ENCODE assay signal across 17 cellular contexts in genomic region chr13:20729633-20730585, GRCh38. TPM values are rescaled to one million over a fixed set of nuclear protein-coding genes. Genes with fewer than 3 reads are reported as not detected.
DNase-seq lines count a peak whose midpoint lies in the region; FAIRE-seq and TF ChIP-seq lines count a peak whose summit lies in the region.
"Had no signal": no experiment of that assay in that cellular context is flagged by ENCODE, and none has a peak within 500 bp of the region (broad histone marks: within the 10 kb centered on the region; RNA-seq: fewer than 3 reads in every experiment).

No MANE protein-coding gene starts in this region.

- H3K4me1 Mint-ChIP-seq in nephron (peaks cover 25% of the 10 kb centered on the region), HFFc6 (ENCODE audit: low read depth) (no peaks in the 10 kb centered on the region)

- no peak overlapping the region for H3K18ac ChIP-seq in H1 (ENCODE audit: extremely low read depth, low read length)

- H2BK12ac ChIP-seq in H1 (ENCODE audit: low read depth, low read length): no peak overlapping the region

- no peak overlapping the region for H2BK15ac ChIP-seq in H1 (ENCODE audit: low read length)

- H3K23me2 ChIP-seq in H1 (ENCODE audit: low read depth, low read length): no peaks in the 10 kb centered on the region

- no peak for TF ChIP-seq EP300 in H1 (IDR thresholded peaks at IDR 0.05; ENCODE audit: borderline replicate concordance in 1 of 2, low read depth in 2 of 2, low read length in 2 of 2)

- no peak for TF ChIP-seq POLR2A in H1 (IDR thresholded peaks at IDR 0.05; ENCODE audit: control extremely low read depth in 1 of 2, low read depth in 2 of 2, low read length in 2 of 2)

- no peaks in the 10 kb centered on the region for H3K79me2 ChIP-seq in H1 (ENCODE audit: control insufficient read depth in 1 of 2, insufficient read depth in 2 of 2, low read length in 2 of 2)

- no peak overlapping the region for H2AK5ac ChIP-seq in H1 (ENCODE audit: low read depth, low read length)

- no peaks in the 10 kb centered on the region for H3K4me1 ChIP-seq in H1 (replicated peaks in 1 of 4; ENCODE audit: control insufficient read depth in 3 of 4, insufficient read depth in 4 of 4, low read length in 3 of 4)
- H3K4me1 ChIP-seq: A549, Caco-2 had no signal

- POLR2A ChIA-PET in H1 (lab: Charles Lee; ENCODE audit: partially characterized antibody): no interaction called here

- no peak for TF ChIP-seq CTCF in H1 (IDR thresholded peaks at IDR 0.05; ENCODE audit: control extremely low read depth in 1 of 3, insufficient read depth in 1 of 3, low read depth in 1 of 3, low read length in 3 of 3)
- TF ChIP-seq CTCF in nephron (IDR thresholded peaks at IDR 0.05; ENCODE audit: unreplicated experiment in 3 of 3): no peak
- no peak for TF ChIP-seq CTCF in foreskin fibroblast (IDR thresholded peaks at IDR 0.05; ENCODE audit: low read depth, low read length)
- TF ChIP-seq CTCF in HFFc6 (IDR thresholded peaks at IDR 0.05): no peak

- peaks cover 2% of the 10 kb centered on the region for H3K9me3 Mint-ChIP-seq in nephron
- no peaks in the 10 kb centered on the region for H3K9me3 Mint-ChIP-seq in HFFc6
- H3K9me3 Mint-ChIP-seq: CD4-positive, alpha-beta T cell had no signal

- H3K4ac ChIP-seq in H1 (replicated peaks; ENCODE audit: insufficient read length, low read depth, low read length): no peak overlapping the region

- no peaks in the 10 kb centered on the region for H3K27me3 ChIP-seq in H1 (replicated peaks in 1 of 4; ENCODE audit: control insufficient read depth in 3 of 4, extremely low read depth in 1 of 4, insufficient read depth in 3 of 4, low read length in 3 of 4)

- no peak overlapping the region for H3K14ac ChIP-seq in H1 (ENCODE audit: insufficient read length)

- H3K27me3 Mint-ChIP-seq in nephron (ENCODE audit: low read depth): no peaks in the 10 kb centered on the region
- peaks cover 2% of the 10 kb centered on the region; the same call in 1 of the 2 replicates for H3K27me3 Mint-ChIP-seq in HFFc6 (ENCODE audit: insufficient read depth)
- H3K27me3 Mint-ChIP-seq: CD4-positive, alpha-beta T cell had no signal

- H3K23ac ChIP-seq in H1 (ENCODE audit: insufficient read length): no peak overlapping the region

- no peak overlapping the region for H2BK5ac ChIP-seq in H1 (ENCODE audit: low read depth, low read length)

- H3K4me2 ChIP-seq in H1 (ENCODE audit: insufficient read depth in 1 of 2, low read depth in 2 of 2, low read length in 2 of 2): no peak overlapping the region
- H3K4me2 ChIP-seq: A549 had no signal

- no peak overlapping the region for H4K91ac ChIP-seq in H1 (replicated peaks; ENCODE audit: insufficient read length, low read length)

- no peak overlapping the region for H3K4me3 Mint-ChIP-seq in nephron
- no peak overlapping the region for H3K4me3 Mint-ChIP-seq in HFFc6
- H3K4me3 Mint-ChIP-seq: CD4-positive, alpha-beta T cell had no signal

- H4K20me1 ChIP-seq in H1 (replicated peaks in 1 of 2; ENCODE audit: control insufficient read depth in 1 of 2, insufficient read depth in 2 of 2, low read length in 2 of 2): no peaks in the 10 kb centered on the region

- H3K27ac Mint-ChIP-seq in nephron (peak overlapping the region in 2 of 3 experiments; percentile 18 to 35), HFFc6 (no peak overlapping the region)
- H3K27ac Mint-ChIP-seq: CD4-positive, alpha-beta T cell had no signal

- H4K5ac ChIP-seq in H1 (ENCODE audit: insufficient read length, low read depth, low read length): no peak overlapping the region

- H3K9me3 ChIP-seq in H1 (ENCODE audit: insufficient read depth in 2 of 2, low read depth in 1 of 2, low read length in 1 of 2): no peaks in the 10 kb centered on the region
- H3K9me3 ChIP-seq: A549, Caco-2 had no signal

- TF ChIP-seq RAD21 in H1 (IDR thresholded peaks at IDR 0.05 in 1 of 2, conservative IDR thresholded peaks at IDR 0.05 in 1 of 2; ENCODE audit: low read depth in 2 of 2, low read length in 2 of 2): peak; percentile 9 to 35; a peak in 2 of 4 replicates

- DNase-seq in NCI-H2171 treated with DMSO at 0.1 percent for 48 hours (lab: John Stamatoyannopoulos, UW): peak; percentile 49
- DNase-seq in NCI-H2171 (lab: John Stamatoyannopoulos, UW): no peak
- no peak for DNase-seq in H1 (ENCODE audit: low read depth in 1 of 2, low spot score in 2 of 2)
- DNase-seq in RCC 7860 (ENCODE audit: low spot score): no peak
- DNase-seq in foreskin fibroblast: no peak
- DNase-seq in HFFc6: no peak
- DNase-seq: AML-193; Caco-2; CD4-positive, alpha-beta T cell; DMS153; DMS79; GDM1; GOT3; HCEC 1CT had no signal

- no peak overlapping the region for H3K27ac ChIP-seq in H1 (ENCODE audit: low read depth, low read length)
- H3K27ac ChIP-seq: 22Rv1, A549 had no signal

- no peaks in the 10 kb centered on the region; the same call in 1 of the 2 replicates for H3K79me1 ChIP-seq in H1 (ENCODE audit: low read depth, low read length)

- H3K4me3 ChIP-seq in H1 (ENCODE audit: extremely low read depth in 1 of 4, insufficient read depth in 2 of 4, low read depth in 3 of 4, low read length in 4 of 4): no peak overlapping the region
- no peak overlapping the region for H3K4me3 ChIP-seq in foreskin fibroblast (ENCODE audit: low read depth in 1 of 2, low read length in 2 of 2)
- H3K4me3 ChIP-seq: A549 had no signal

- no peak overlapping the region for H3K9ac ChIP-seq in H1 (replicated peaks in 1 of 4; ENCODE audit: extremely low read depth in 1 of 4, low read depth in 3 of 4, low read length in 3 of 4)

- no peaks in the 10 kb centered on the region for H3K36me3 ChIP-seq in H1 (ENCODE audit: control insufficient read depth in 2 of 4, insufficient read depth in 4 of 4, low read length in 3 of 4)

- no peak overlapping the region for H2BK120ac ChIP-seq in H1 (replicated peaks; ENCODE audit: low read depth, low read length)

- no peak overlapping the region for H3K56ac ChIP-seq in H1 (replicated peaks; ENCODE audit: insufficient read length, low read depth, low read length)

- H3K36me3 Mint-ChIP-seq in nephron (ENCODE audit: low read depth) (peaks cover 30% of the 10 kb centered on the region), HFFc6 (ENCODE audit: low read depth) (peaks cover 18% of the 10 kb centered on the region)

- FAIRE-seq in H1 (lab: Jason Lieb, UNC) (no peak), RCC 7860 (lab: Jason Lieb, UNC) (no peak)
- FAIRE-seq: A549 had no signal

- CTCF ChIA-PET in H1 (lab: Charles Lee; ENCODE audit: partially characterized antibody): interaction anchor here (0.5 to 1.5 kb wide), 5 partner anchors 8 to 529 kb away, joined by 3 to 5 read pairs (median 4); no protein-coding TSS in a partner anchor

- 92% methylated on average over 33 of the region's 33 CpGs; no CpG with 5 or more reads in 1 of the 2 experiments for WGBS in H1 (ENCODE audit: extremely low coverage in 1 of 2, insufficient coverage in 1 of 2, insufficient read length in 1 of 2, insufficient replicate concordance in 2 of 2, low coverage in 1 of 2, low lambda C conversion rate in 2 of 2, missing lambda C conversion rate in 1 of 2), 2 experiments

- H2AFZ ChIP-seq in H1 (ENCODE audit: low read length): no peak overlapping the region

- H4K8ac ChIP-seq in H1 (ENCODE audit: extremely low read depth, insufficient read depth, low read length): no peak overlapping the region; the same call in 1 of the 2 replicates

- H2BK20ac ChIP-seq in H1 (ENCODE audit: low read length): no peak overlapping the region

TF ChIP-seq in H1, 55 proteins besides CTCF, POLR2A, EP300 and RAD21:
- TF ChIP-seq SIN3A (conservative IDR thresholded peaks at IDR 0.05 in 1 of 2, IDR thresholded peaks at IDR 0.05 in 1 of 2; ENCODE audit: low read depth in 1 of 2, low read length in 2 of 2) (no peak), NRF1 (IDR thresholded peaks at IDR 0.05; ENCODE audit: low read depth, low read length) (no peak), EGR1 (IDR thresholded peaks at IDR 0.05; ENCODE audit: borderline replicate concordance, low read depth, low read length) (no peak), ASH2L (IDR thresholded peaks at IDR 0.05; ENCODE audit: low read length) (no peak), SP4 (IDR thresholded peaks at IDR 0.05; ENCODE audit: low read length) (no peak), FOSL1 (IDR thresholded peaks at IDR 0.05; ENCODE audit: insufficient read depth, low read depth, low read length) (no peak), ATF3 (IDR thresholded peaks at IDR 0.05; ENCODE audit: insufficient read depth, low read depth, low read length) (no peak), POLR2AphosphoS5 (IDR thresholded peaks at IDR 0.05; ENCODE audit: low read depth, low read length) (no peak)
TF ChIP-seq in H1: peak in this region for 0.

RNA-seq across cellular contexts. Expression of gene IL17D, which starts 26.4 kb away (rescaled TPM):
- 0.56 and 0.84 TPM in 2 replicates for total RNA-seq in H1 (2021; fragmentation: NEBNext Ultra II Directional; extraction: Animal tissue kit (Norgen Biotek cat#: 25700))
- 0.57 and 0.59 TPM in 2 replicates for polyA plus RNA-seq in H1 (2011; rRNA removed)
- 0.32 TPM for polyA plus RNA-seq in H1 (2011; cell fraction: cytosol; rRNA removed)
- polyA plus RNA-seq in H1 (2011; cell fraction: nucleus; rRNA removed): 0.56 TPM
- 1.9 to 3.0 TPM (median 2.4 TPM) in 4 replicates for polyA plus RNA-seq in H1 (2012, experiment 1 of 2)
- polyA plus RNA-seq in H1 (2012, experiment 2 of 2): 3.3 TPM
- 0.83 TPM for polyA plus RNA-seq in H1 (2013, experiment 1 of 2)
- 0.70 TPM for polyA plus RNA-seq in H1 (2013, experiment 2 of 2)
- 0.17 and 0.25 TPM in 2 replicates for polyA minus RNA-seq in H1 (2011; rRNA and poly(A)+ RNA removed)
- not detected for polyA minus RNA-seq in H1 (2011; cell fraction: cytosol; rRNA and poly(A)+ RNA removed)
- 0.30 TPM for polyA minus RNA-seq in H1 (2011; cell fraction: nucleus; rRNA and poly(A)+ RNA removed)
- under 1 TPM; 0.28 to 0.99 (median 0.61) TPM for total RNA-seq in HFFc6 (2021; fragmentation: NEBNext Ultra II Directional; extraction: Animal tissue kit (Norgen Biotek cat#: 25700))

RNA-seq across cellular contexts. Expression of gene EEF1AKMT1, which starts 43.9 kb away (rescaled TPM):
- 3.5 and 4.1 TPM in 2 replicates for total RNA-seq in H1 (2021; fragmentation: NEBNext Ultra II Directional; extraction: Animal tissue kit (Norgen Biotek cat#: 25700))
- 1.5 and 3.1 TPM in 2 replicates for polyA plus RNA-seq in H1 (2011; rRNA removed)
- polyA plus RNA-seq in H1 (2011; cell fraction: cytosol; rRNA removed): 2.4 TPM
- polyA plus RNA-seq in H1 (2011; cell fraction: nucleus; rRNA removed): 0.88 TPM
- 3.5 to 4.7 TPM (median 4.0 TPM) in 4 replicates for polyA plus RNA-seq in H1 (2012, experiment 1 of 2)
- 2.0 TPM for polyA plus RNA-seq in H1 (2012, experiment 2 of 2)
- 2.9 TPM for polyA plus RNA-seq in H1 (2013, experiment 1 of 2)
- 3.1 TPM for polyA plus RNA-seq in H1 (2013, experiment 2 of 2)
- 1.3 and 2.4 TPM in 2 replicates for polyA minus RNA-seq in H1 (2011; rRNA and poly(A)+ RNA removed)
- polyA minus RNA-seq in H1 (2011; cell fraction: cytosol; rRNA and poly(A)+ RNA removed): not detected
- not detected for polyA minus RNA-seq in H1 (2011; cell fraction: nucleus; rRNA and poly(A)+ RNA removed)
- 10 to 100 TPM; 10.7 to 17.1 (median 13.0) TPM for total RNA-seq in HFFc6 (2021; fragmentation: NEBNext Ultra II Directional; extraction: Animal tissue kit (Norgen Biotek cat#: 25700))
